ENCODE assay signal across 1 cellular context in the genomic region with DNA sequence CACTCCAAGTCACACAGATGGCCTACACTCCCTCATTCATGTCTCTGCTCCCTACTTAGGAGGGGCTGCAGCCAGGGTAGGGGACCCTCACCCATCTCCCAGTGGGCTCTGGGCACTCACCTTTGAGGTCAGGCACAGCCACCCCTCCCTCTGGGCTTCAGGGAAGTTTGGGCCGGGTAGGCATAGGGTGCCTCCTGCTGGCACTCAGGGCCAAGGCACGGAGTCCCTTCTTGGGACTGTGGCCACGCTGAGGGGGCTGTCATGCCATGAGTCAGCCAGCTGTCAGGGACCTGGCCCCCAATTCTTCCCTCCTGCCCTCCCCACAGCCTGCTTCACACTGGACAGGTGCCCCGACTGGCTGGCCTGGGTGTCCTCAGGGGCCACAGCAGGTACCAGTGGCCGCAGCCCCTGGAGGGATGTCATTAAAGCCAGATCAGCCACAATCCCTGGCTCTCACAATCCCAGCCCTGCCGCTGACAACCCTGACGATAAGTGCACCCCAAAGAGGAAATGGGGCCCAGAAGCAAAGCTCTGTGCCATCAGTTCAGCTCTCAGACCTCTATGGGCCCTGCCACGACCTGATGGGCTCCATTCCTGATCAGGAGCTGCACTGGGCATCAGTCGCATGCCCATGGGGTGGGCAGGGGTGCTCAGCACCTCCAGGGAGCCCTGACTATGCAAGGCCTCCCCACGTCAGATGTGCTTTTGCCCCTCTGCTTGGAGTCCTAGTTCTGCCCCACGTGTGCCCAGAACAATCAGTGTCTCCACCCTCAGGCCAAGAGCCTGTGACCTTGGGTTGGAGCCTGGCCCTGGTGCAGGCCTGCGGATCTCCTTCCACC.
TF ChIP-seq lines count a peak whose summit lies in the region.

No MANE protein-coding gene starts in this region.

TF ChIP-seq in K562, 482 proteins besides CTCF, POLR2A, EP300 and RAD21:
- TF ChIP-seq TOE1 (IDR thresholded peaks at IDR 0.05; ENCODE audit: borderline replicate concordance), result no peak
- TF ChIP-seq TOE1 (CRISPR knock-in tag; IDR thresholded peaks at IDR 0.05; ENCODE audit: borderline replicate concordance, low read depth), result no peak
- TF ChIP-seq, protein P1, sequence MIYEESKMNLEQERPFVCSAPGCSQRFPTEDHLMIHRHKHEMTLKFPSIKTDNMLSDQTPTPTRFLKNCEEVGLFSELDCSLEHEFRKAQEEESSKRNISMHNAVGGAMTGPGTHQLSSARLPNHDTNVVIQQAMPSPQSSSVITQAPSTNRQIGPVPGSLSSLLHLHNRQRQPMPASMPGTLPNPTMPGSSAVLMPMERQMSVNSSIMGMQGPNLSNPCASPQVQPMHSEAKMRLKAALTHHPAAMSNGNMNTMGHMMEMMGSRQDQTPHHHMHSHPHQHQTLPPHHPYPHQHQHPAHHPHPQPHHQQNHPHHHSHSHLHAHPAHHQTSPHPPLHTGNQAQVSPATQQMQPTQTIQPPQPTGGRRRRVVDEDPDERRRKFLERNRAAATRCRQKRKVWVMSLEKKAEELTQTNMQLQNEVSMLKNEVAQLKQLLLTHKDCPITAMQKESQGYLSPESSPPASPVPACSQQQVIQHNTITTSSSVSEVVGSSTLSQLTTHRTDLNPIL (CRISPR knock-in tag; IDR thresholded peaks at IDR 0.05), result no peak
- TF ChIP-seq SPI1 (IDR thresholded peaks at IDR 0.05; ENCODE audit: borderline replicate concordance, low read depth, low read length), result no peak
- no peak for TF ChIP-seq KDM4B (IDR thresholded peaks at IDR 0.05; ENCODE audit: borderline replicate concordance in 2 of 2, low read depth in 1 of 2)
- TF ChIP-seq NFYB (IDR thresholded peaks at IDR 0.05; ENCODE audit: extremely low read depth, insufficient read length), result no peak
- TF ChIP-seq TAF9B (IDR thresholded peaks at IDR 0.05; ENCODE audit: partially characterized antibody), result no peak
- no peak for TF ChIP-seq ZNF764 (CRISPR knock-in tag; IDR thresholded peaks at IDR 0.05; ENCODE audit: low read depth)
- TF ChIP-seq NCOA1 (IDR thresholded peaks at IDR 0.05; ENCODE audit: low read depth), result no peak
- no peak for TF ChIP-seq ZNF696 (CRISPR knock-in tag; conservative IDR thresholded peaks at IDR 0.05)
- TF ChIP-seq, protein P2, sequence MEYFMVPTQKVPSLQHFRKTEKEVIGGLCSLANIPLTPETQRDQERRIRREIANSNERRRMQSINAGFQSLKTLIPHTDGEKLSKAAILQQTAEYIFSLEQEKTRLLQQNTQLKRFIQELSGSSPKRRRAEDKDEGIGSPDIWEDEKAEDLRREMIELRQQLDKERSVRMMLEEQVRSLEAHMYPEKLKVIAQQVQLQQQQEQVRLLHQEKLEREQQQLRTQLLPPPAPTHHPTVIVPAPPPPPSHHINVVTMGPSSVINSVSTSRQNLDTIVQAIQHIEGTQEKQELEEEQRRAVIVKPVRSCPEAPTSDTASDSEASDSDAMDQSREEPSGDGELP (CRISPR knock-in tag; IDR thresholded peaks at IDR 0.05; ENCODE audit: borderline replicate concordance), result no peak
- no peak for TF ChIP-seq PTRF (tag; IDR thresholded peaks at IDR 0.05)
- TF ChIP-seq, protein P3, sequence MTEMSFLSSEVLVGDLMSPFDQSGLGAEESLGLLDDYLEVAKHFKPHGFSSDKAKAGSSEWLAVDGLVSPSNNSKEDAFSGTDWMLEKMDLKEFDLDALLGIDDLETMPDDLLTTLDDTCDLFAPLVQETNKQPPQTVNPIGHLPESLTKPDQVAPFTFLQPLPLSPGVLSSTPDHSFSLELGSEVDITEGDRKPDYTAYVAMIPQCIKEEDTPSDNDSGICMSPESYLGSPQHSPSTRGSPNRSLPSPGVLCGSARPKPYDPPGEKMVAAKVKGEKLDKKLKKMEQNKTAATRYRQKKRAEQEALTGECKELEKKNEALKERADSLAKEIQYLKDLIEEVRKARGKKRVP (CRISPR knock-in tag; IDR thresholded peaks at IDR 0.05), result no peak
